ENCODE assay signal across 17 cellular contexts in genomic region chr4:115159141-115159540, GRCh38. TPM values are rescaled to one million over a fixed set of nuclear protein-coding genes. Genes with fewer than 3 reads are reported as not detected.
"Had no signal": no experiment of that assay in that cellular context is flagged by ENCODE, and none has a peak within 500 bp of the region (broad histone marks: within the 10 kb centered on the region; RNA-seq: fewer than 3 reads in every experiment).

No MANE protein-coding gene starts in this region.

- H3K4me1 ChIP-seq: right atrium auricular region, thyroid gland, uterus had no signal

- H3K27ac ChIP-seq: neutrophil, right atrium auricular region, thyroid gland, uterus, VCaP had no signal

- H3K36me3 ChIP-seq: neutrophil, right atrium auricular region, thyroid gland, uterus had no signal

- DNase-seq: activated CD4-positive, alpha-beta memory T cell treated with anti-CD3 and anti-CD28 coated beads, Interleukin-2, amount 10 ng/mL, durations not matched to agents 7 days and 5 days; activated CD8-positive, alpha-beta memory T cell treated with anti-CD3 and anti-CD28 coated beads, Interleukin-2, amount 50 U/mL, for 4 hours; activated naive CD8-positive, alpha-beta T cell treated with anti-CD3 and anti-CD28 coated beads, Interleukin-2, amount 10 ng/mL, durations not matched to agents 7 days and 5 days; left colon; naive thymus-derived CD8-positive, alpha-beta T cell; small intestine; T1000; thyroid gland; uterus had no signal

- H3K4me3 ChIP-seq: lung, right atrium auricular region, thyroid gland, uterus had no signal

- H3K9me3 ChIP-seq: neutrophil, thyroid gland, uterus had no signal

- H3K27me3 ChIP-seq: neutrophil, right atrium auricular region, thyroid gland, uterus had no signal

- ATAC-seq: left colon; naive thymus-derived CD8-positive, alpha-beta T cell had no signal

RNA-seq across cellular contexts. Expression of gene NDST4, which starts 45.7 kb away (rescaled TPM):
- total RNA-seq: activated CD4-positive, alpha-beta memory T cell treated with anti-CD3 and anti-CD28 coated beads, Interleukin-2, amount 10 ng/mL, durations not matched to agents 7 days and 5 days; activated naive CD8-positive, alpha-beta T cell treated with anti-CD3 and anti-CD28 coated beads, Interleukin-2, amount 10 ng/mL, durations not matched to agents 7 days and 5 days; cardiac septum; endothelial cell of umbilical vein; mononuclear cell; naive thymus-derived CD8-positive, alpha-beta T cell; posterior vena cava; right atrium auricular region had no signal
- polyA plus RNA-seq: endothelial cell of umbilical vein; lung; naive thymus-derived CD8-positive, alpha-beta T cell; small intestine had no signal
